Comparison of ENCODE assay signal across 12 cellular contexts in the genomic region with DNA sequence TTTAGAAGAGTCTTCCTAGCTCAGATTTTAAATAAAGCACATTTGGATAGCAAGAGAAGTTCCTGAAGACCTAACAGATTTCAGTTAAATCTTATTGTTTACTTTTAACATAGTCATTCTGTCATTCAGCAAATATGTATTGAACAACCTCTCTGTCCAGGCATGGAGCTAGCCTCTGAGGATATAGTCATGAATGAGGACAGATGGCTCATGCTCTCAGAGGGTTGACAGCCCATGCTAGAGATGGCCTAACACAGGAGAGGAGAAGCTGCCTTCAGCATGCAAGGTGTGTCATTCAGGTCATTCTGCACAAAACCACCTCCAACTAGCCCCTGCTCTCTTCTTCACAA. TPM values are rescaled to one million over a fixed set of nuclear protein-coding genes. Genes with fewer than 3 reads are reported as not detected.
DNase-seq lines count a peak whose midpoint lies in the region; ATAC-seq lines count a peak whose summit lies in the region.
"Had no signal": no experiment of that assay in that cellular context is flagged by ENCODE, and none has a peak within 500 bp of the region (broad histone marks: within the 10 kb centered on the region; RNA-seq: fewer than 3 reads in every experiment).

No MANE protein-coding gene starts in this region.

- no peaks in the 10 kb centered on the region for H3K36me3 ChIP-seq in mesenchymal stem cell (ENCODE audit: control insufficient read depth in 1 of 2, insufficient read depth in 2 of 2, low read depth in 1 of 2, low read length in 2 of 2)
- H3K36me3 ChIP-seq: right atrium auricular region had no signal

- no peak overlapping the region for H2BK12ac ChIP-seq in mesenchymal stem cell (ENCODE audit: low read length in 2 of 2)

- DNase-seq in EH (ENCODE audit: low read depth): peak; percentile 67
- DNase-seq in NCI-H1694 (lab: John Stamatoyannopoulos, UW): peak; percentile 50
- DNase-seq in amniotic stem cell (lab: John Stamatoyannopoulos, UW): peak; percentile 3
- peak; percentile 58 for DNase-seq in mesenchymal stem cell
- no peak for DNase-seq in substantia nigra (lab: John Stamatoyannopoulos, UW)
- no peak for DNase-seq in DMS114 treated with DMSO at 0.1 percent for 48 hours (lab: John Stamatoyannopoulos, UW; ENCODE audit: unreplicated experiment)
- DNase-seq: Caco-2, Right ventricle myocardium superior had no signal

- no peak overlapping the region for H3K4me2 ChIP-seq in mesenchymal stem cell (ENCODE audit: low read length, poor library complexity, severe bottlenecking)

- H3K79me1 ChIP-seq in mesenchymal stem cell (replicated peaks; ENCODE audit: low read length, poor library complexity, severe bottlenecking): no peaks in the 10 kb centered on the region

- H2AFZ ChIP-seq in mesenchymal stem cell (ENCODE audit: low read depth, low read length): no peak overlapping the region

- H3K27ac ChIP-seq in mesenchymal stem cell (ENCODE audit: low read length, poor library complexity, severe bottlenecking) (no peak overlapping the region), substantia nigra (ENCODE audit: low read depth, low read length, poor library complexity, severe bottlenecking) (no peak overlapping the region)
- H3K27ac ChIP-seq: right atrium auricular region had no signal

- ATAC-seq in HG02973 (IDR thresholded peaks at IDR 0.05; ENCODE audit: unreplicated experiment) (no peak), GM19023 (IDR thresholded peaks at IDR 0.05; ENCODE audit: unreplicated experiment) (no peak)
- ATAC-seq: K562 had no signal

- no peak overlapping the region for H2BK5ac ChIP-seq in mesenchymal stem cell (ENCODE audit: low read depth, low read length, poor library complexity, severe bottlenecking)

- no peak overlapping the region for H3K14ac ChIP-seq in mesenchymal stem cell (ENCODE audit: low read length in 2 of 2)

- H3K4me3 ChIP-seq in mesenchymal stem cell (ENCODE audit: insufficient read depth in 1 of 2, low read depth in 1 of 2, low read length in 2 of 2): no peak overlapping the region
- H3K4me3 ChIP-seq: K562, right atrium auricular region had no signal

- no peak overlapping the region for H4K91ac ChIP-seq in mesenchymal stem cell (ENCODE audit: low read length)

- H3K27me3 ChIP-seq in mesenchymal stem cell (ENCODE audit: control insufficient read depth in 1 of 2, insufficient read depth in 1 of 2, low read length in 2 of 2): peaks cover 0 to 8% of the 10 kb centered on the region in 2 experiments
- H3K27me3 ChIP-seq: right atrium auricular region had no signal

- H3K23ac ChIP-seq in mesenchymal stem cell (ENCODE audit: low read length in 2 of 2): no peak overlapping the region

- H2BK120ac ChIP-seq in mesenchymal stem cell (ENCODE audit: low read depth, low read length): no peak overlapping the region

- H3K18ac ChIP-seq in mesenchymal stem cell (ENCODE audit: low read depth in 1 of 2, low read length in 2 of 2): no peak overlapping the region

- H3K9ac ChIP-seq in mesenchymal stem cell (ENCODE audit: low read length): no peak overlapping the region

- H2AK5ac ChIP-seq in mesenchymal stem cell (ENCODE audit: low read length, severe bottlenecking): no peak overlapping the region

- H2BK15ac ChIP-seq in mesenchymal stem cell (ENCODE audit: low read depth, poor library complexity, severe bottlenecking): no peak overlapping the region

- no peak overlapping the region for H4K8ac ChIP-seq in mesenchymal stem cell (ENCODE audit: low read length)

- H3K4me1 ChIP-seq in mesenchymal stem cell (ENCODE audit: control insufficient read depth, insufficient read depth, low read depth, low read length): no peaks in the 10 kb centered on the region
- H3K4me1 ChIP-seq: Caco-2, right atrium auricular region had no signal

- H3K4ac ChIP-seq in mesenchymal stem cell (ENCODE audit: low read depth in 1 of 2, low read length in 2 of 2): no peak overlapping the region

- H3K9me3 ChIP-seq in mesenchymal stem cell (ENCODE audit: control insufficient read depth, low read length): no peaks in the 10 kb centered on the region
- H3K9me3 ChIP-seq: Caco-2, right atrium auricular region had no signal

RNA-seq across cellular contexts. Expression of a gene that starts 6.2 kb away (rescaled TPM):
- polyA plus RNA-seq in mesenchymal stem cell (2013, experiment 1 of 2): 0.47 TPM
- 0.48 TPM for polyA plus RNA-seq in mesenchymal stem cell (2013, experiment 2 of 2)
- polyA plus RNA-seq: K562 had no signal

Comparison
In these comparisons a context has a peak if more than half of its experiments do, and no peak if none do; other contexts are left out.
1. DNase-seq: peak in EH (single experiment), NCI-H1694 (single experiment), amniotic stem cell (single experiment) and mesenchymal stem cell (single experiment); none in substantia nigra (0 of 49) and DMS114 treated with DMSO at 0.1 percent for 48 hours (single experiment).